In the genomic region with DNA sequence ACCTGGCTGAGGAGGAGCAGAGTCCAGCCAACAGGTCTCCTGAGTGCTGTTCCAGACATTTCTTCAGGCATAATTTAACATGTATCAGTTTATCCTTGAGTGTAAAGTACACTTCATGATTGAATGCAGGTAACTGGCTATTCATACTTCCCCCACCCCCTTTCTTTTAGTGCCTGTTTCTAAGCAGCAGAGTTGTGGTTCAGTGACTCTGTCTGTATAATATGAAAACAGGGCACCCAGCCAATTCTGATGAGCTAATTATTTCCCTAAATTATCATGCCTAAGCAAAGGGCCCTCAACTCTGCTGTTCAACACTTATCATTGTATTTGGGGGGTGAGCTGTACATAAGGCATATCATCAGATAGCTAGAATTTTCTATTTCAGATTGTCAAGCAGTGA, we compare ENCODE assay signal across 9 cellular contexts. TPM values are rescaled to one million over a fixed set of nuclear protein-coding genes. Genes with fewer than 3 reads are reported as not detected.
DNase-seq lines count a peak whose midpoint lies in the region; ATAC-seq and TF ChIP-seq lines count a peak whose summit lies in the region.
"Had no signal": no experiment of that assay in that cellular context is flagged by ENCODE, and none has a peak within 500 bp of the region (broad histone marks: within the 10 kb centered on the region; RNA-seq: fewer than 3 reads in every experiment).

No MANE protein-coding gene starts in this region.

- no peaks in the 10 kb centered on the region for H3K36me3 Mint-ChIP-seq in activated T-cell treated with anti-CD3 and anti-CD28 coated beads, Interleukin-2, amount 50 U/mL, for 24 hours (ENCODE audit: low read depth)

- TF ChIP-seq POLR2A in stomach (IDR thresholded peaks at IDR 0.05) = no peak

- no peak for TF ChIP-seq EP300 in stomach (IDR thresholded peaks at IDR 0.05)

- H3K9me3 Mint-ChIP-seq in activated T-cell treated with anti-CD3 and anti-CD28 coated beads, Interleukin-2, amount 50 U/mL, for 24 hours = no peaks in the 10 kb centered on the region

- no peaks in the 10 kb centered on the region for H3K27me3 Mint-ChIP-seq in activated T-cell treated with anti-CD3 and anti-CD28 coated beads, Interleukin-2, amount 50 U/mL, for 24 hours

- H3K4me3 Mint-ChIP-seq in activated T-cell treated with anti-CD3 and anti-CD28 coated beads, Interleukin-2, amount 50 U/mL, for 24 hours = no peak overlapping the region

- H3K4me1 Mint-ChIP-seq in activated T-cell treated with anti-CD3 and anti-CD28 coated beads, Interleukin-2, amount 50 U/mL, for 24 hours (ENCODE audit: low read depth) = peaks cover 41% of the 10 kb centered on the region

- H3K27me3 ChIP-seq in left lung (no peaks in the 10 kb centered on the region), stomach (no peaks in the 10 kb centered on the region)

- no peaks in the 10 kb centered on the region for H3K36me3 ChIP-seq in left lung
- H3K36me3 ChIP-seq in stomach = no peaks in the 10 kb centered on the region

- intact Hi-C loops in left lung (cut with DNase I) = no loop called here
- intact Hi-C loops in stomach (cut with DNase I; ENCODE audit: low total_unique reads) = no loop called here

- H3K4me3 ChIP-seq in left lung (no peak overlapping the region), stomach (no peak overlapping the region)

- DNase-seq in activated T-cell treated with anti-CD3 and anti-CD28 coated beads for 4 hours (peak; percentile 9), NAMALWA (ENCODE audit: low spot score) (peak; percentile 50), left lung (no peak), DMS114 treated with DMSO at 0.1 percent for 48 hours (lab: John Stamatoyannopoulos, UW; ENCODE audit: unreplicated experiment) (no peak), stomach (no peak), C1 segment of cervical spinal cord (lab: John Stamatoyannopoulos, UW) (no peak)
- no peak for DNase-seq in activated T-cell treated with anti-CD3 and anti-CD28 coated beads, Interleukin-2, amount 50 U/mL, for 24 hours
- DNase-seq: DND-41 had no signal

- peak overlapping the region; percentile 4 to 39 for H3K27ac ChIP-seq in left lung
- no peak overlapping the region for H3K27ac ChIP-seq in stomach

- peak; percentile 67 for ATAC-seq in SK-N-SH treated with all-trans-retinoic acid at 6 μM for 48 hours
- ATAC-seq in left lung = peak; percentile 74

- H3K9me3 ChIP-seq in left lung = no peaks in the 10 kb centered on the region
- no peaks in the 10 kb centered on the region for H3K9me3 ChIP-seq in stomach

- H3K4me1 ChIP-seq in left lung = peaks cover 25 to 53% of the 10 kb centered on the region in 2 donors
- peaks cover 6 to 42% (median 18%) of the 10 kb centered on the region in 4 donors for H3K4me1 ChIP-seq in stomach

- no peak overlapping the region for H3K27ac Mint-ChIP-seq in activated T-cell treated with anti-CD3 and anti-CD28 coated beads, Interleukin-2, amount 50 U/mL, for 24 hours

- no peak for TF ChIP-seq CTCF in left lung (IDR thresholded peaks at IDR 0.05)
- no peak for TF ChIP-seq CTCF in stomach (IDR thresholded peaks at IDR 0.05)

TF ChIP-seq in SK-N-SH treated with all-trans-retinoic acid at 6 μM for 48 hours, 23 proteins besides CTCF, POLR2A, EP300 and RAD21:
- TF ChIP-seq ZC3H10 (CRISPR knock-in tag; IDR thresholded peaks at IDR 0.05) = no peak
- TF ChIP-seq ZFP30 (CRISPR knock-in tag; IDR thresholded peaks at IDR 0.05) = no peak

RNA-seq across cellular contexts. Expression of gene ZSWIM6, which starts 51.9 kb away (rescaled TPM):
- total RNA-seq in left lung (10 to 100 TPM; 17.5 to 20.3 TPM), stomach (10 to 100 TPM; 14.5 to 39.3 (median 24.8) TPM)
- polyA plus RNA-seq in stomach = 1 to 10 TPM; 2.9 to 4.6 (median 4.3) TPM

Comparison
In these comparisons a context has a peak if more than half of its experiments do, and no peak if none do; other contexts are left out.
1. DNase-seq: peak in activated T-cell treated with anti-CD3 and anti-CD28 coated beads for 4 hours (single experiment) and NAMALWA (single experiment); none in activated T-cell treated with anti-CD3 and anti-CD28 coated beads, Interleukin-2, amount 50 U/mL, for 24 hours (single experiment), left lung (0 of 2), DMS114 treated with DMSO at 0.1 percent for 48 hours (single experiment), stomach (single experiment) and C1 segment of cervical spinal cord (0 of 14).
2. H3K27ac ChIP-seq: peak in left lung (2 of 2); none in stomach (0 of 5).